37 cellular contexts compared by ENCODE assay signal in genomic region chr1:81217058-81217457, GRCh38.
"Had no signal": no experiment of that assay in that cellular context is flagged by ENCODE, and none has a peak within 500 bp of the region (broad histone marks: within the 10 kb centered on the region; RNA-seq: fewer than 3 reads in every experiment).

No MANE protein-coding gene starts in this region.

- ATAC-seq: activated CD8-positive, alpha-beta T cell treated with anti-CD3 and anti-CD28 coated beads for 36 hours; activated naive CD4-positive, alpha-beta T cell treated with anti-CD3 and anti-CD28 coated beads, Interleukin-2, amount 50 U/mL, for 72 hours; activated T-cell treated with anti-CD3 and anti-CD28 coated beads, Interleukin-2, amount 50 U/mL, for 4 hours; activated T-cell treated with anti-CD3 and anti-CD28 coated beads, Interleukin-2, amount 50 U/mL, for 72 hours; activated T-helper 17 cell treated with anti-CD3 and anti-CD28 coated beads, Interleukin-2, amount 50 U/mL, for 72 hours; body of pancreas had no signal

- H3K9me3 Mint-ChIP-seq: activated CD4-positive, alpha-beta T cell treated with anti-CD3 and anti-CD28 coated beads, Interleukin-2, amount 10 ng/mL, durations not matched to agents 24 days and 14 days; activated naive CD8-positive, alpha-beta T cell treated with anti-CD3 and anti-CD28 coated beads for 36 hours; activated T-helper 1 cell treated with anti-CD3 and anti-CD28 coated beads, Interleukin-12 subunit alpha, Interleukin-12 subunit beta, Interleukin-2, Interleukin-4 antibody, amounts not matched to agents 30 ng/mL and 10 ng/mL and 1 ng/mL, durations not matched to agents 14 hours and 24 hours and 36 hours had no signal

- H3K27me3 Mint-ChIP-seq: activated B cell treated with CpG ODN at 0.5 μM for 24 hours; activated CD4-positive, alpha-beta memory T cell treated with anti-CD3 and anti-CD28 coated beads for 36 hours; activated CD4-positive, alpha-beta T cell treated with anti-CD3 and anti-CD28 coated beads, Interleukin-2, amount 10 ng/mL, durations not matched to agents 24 days and 14 days; activated CD8-positive, alpha-beta T cell treated with anti-CD3 and anti-CD28 coated beads for 36 hours; activated naive CD8-positive, alpha-beta T cell treated with anti-CD3 and anti-CD28 coated beads for 36 hours; activated T-helper 17 cell treated with anti-CD3 and anti-CD28 coated beads, Interleukin-2, amount 50 U/mL, for 72 hours had no signal

- H3K27ac ChIP-seq: adrenal gland, body of pancreas, brain microvascular endothelial cell, breast epithelium, VCaP had no signal

- DNase-seq: activated B cell treated with CpG ODN at 0.5 μM for 24 hours; activated CD4-positive, alpha-beta memory T cell treated with anti-CD3 and anti-CD28 coated beads for 36 hours; activated CD4-positive, alpha-beta T cell treated with anti-CD3 and anti-CD28 coated beads for 4 hours; activated CD4-positive, alpha-beta T cell treated with anti-CD3 and anti-CD28 coated beads, Interleukin-2, amount 10 ng/mL, durations not matched to agents 24 days and 14 days; activated CD4-positive, alpha-beta T cell treated with anti-CD3 and anti-CD28 coated beads, Interleukin-2, amount 50 U/mL, for 1 hour; activated CD4-positive, alpha-beta T cell treated with anti-CD3 and anti-CD28 coated beads, Interleukin-2, amount 50 U/mL, for 4 hours; activated CD4-positive, CD25-positive, alpha-beta regulatory T cell treated with anti-CD3 and anti-CD28 coated beads, Interleukin-2, amount 50 U/mL, for 72 hours; activated CD8-positive, alpha-beta memory T cell treated with anti-CD3 and anti-CD28 coated beads, Interleukin-2, amount 50 U/mL, for 4 hours; activated CD8-positive, alpha-beta T cell treated with anti-CD3 and anti-CD28 coated beads for 36 hours; activated effector memory CD4-positive, alpha-beta T cell treated with anti-CD3 and anti-CD28 coated beads, Interleukin-2, amount 50 U/mL, for 16 hours; activated gamma-delta T cell treated with Interleukin-2 at 50 U/mL for 16 hours; activated naive CD4-positive, alpha-beta T cell; activated naive CD4-positive, alpha-beta T cell treated with anti-CD3 and anti-CD28 coated beads for 36 hours; activated naive CD4-positive, alpha-beta T cell treated with anti-CD3 and anti-CD28 coated beads, Interleukin-2, amount 50 U/mL, for 16 hours; activated naive CD8-positive, alpha-beta T cell treated with anti-CD3 and anti-CD28 coated beads for 36 hours; activated T-cell treated with anti-CD3 and anti-CD28 coated beads for 4 hours; activated T-cell treated with anti-CD3 and anti-CD28 coated beads, Interleukin-2, amount 50 U/mL, for 1 hour; activated T-cell treated with anti-CD3 and anti-CD28 coated beads, Interleukin-2, amount 50 U/mL, for 4 hours; activated T-cell treated with anti-CD3 and anti-CD28 coated beads, Interleukin-2, amount 50 U/mL, for 72 hours; adrenal gland; amniotic stem cell; aorta; body of pancreas; brain microvascular endothelial cell; central memory CD4-positive, alpha-beta T cell; T-helper 1 cell; T-helper 2 cell; T-helper 9 cell had no signal

- FAIRE-seq: astrocyte, TTC549 had no signal

- H3K4me3 ChIP-seq: adrenal gland, body of pancreas, breast epithelium had no signal

- H3K27ac Mint-ChIP-seq: activated B cell treated with CpG ODN at 0.5 μM for 24 hours; activated CD4-positive, alpha-beta memory T cell treated with anti-CD3 and anti-CD28 coated beads for 36 hours; activated CD4-positive, alpha-beta T cell treated with anti-CD3 and anti-CD28 coated beads, Interleukin-2, amount 10 ng/mL, durations not matched to agents 24 days and 14 days; activated CD8-positive, alpha-beta T cell treated with anti-CD3 and anti-CD28 coated beads for 36 hours; activated naive CD4-positive, alpha-beta T cell treated with anti-CD3 and anti-CD28 coated beads for 36 hours; activated naive CD4-positive, alpha-beta T cell treated with anti-CD3 and anti-CD28 coated beads, Interleukin-2, amount 50 U/mL, for 72 hours; activated naive CD8-positive, alpha-beta T cell treated with anti-CD3 and anti-CD28 coated beads for 36 hours; activated T-cell treated with anti-CD3 and anti-CD28 coated beads, Interleukin-2, amount 50 U/mL, for 72 hours; activated T-helper 1 cell treated with anti-CD3 and anti-CD28 coated beads, Interleukin-12 subunit alpha, Interleukin-12 subunit beta, Interleukin-2, Interleukin-4 antibody, amounts not matched to agents 30 ng/mL and 10 ng/mL and 1 ng/mL, durations not matched to agents 14 hours and 24 hours and 36 hours; activated T-helper 17 cell treated with anti-CD3 and anti-CD28 coated beads, Interleukin-2, amount 50 U/mL, for 72 hours; T-helper 1 cell treated with Interleukin-12 subunit alpha and Interleukin-12 subunit beta and Interleukin-4 antibody, amounts not matched to agents 30 μg/mL and 1 μg/mL, for 36 hours; T-helper 2 cell treated with Interferon-gamma antibody and Interleukin-4, amounts not matched to agents 5 μg/mL and 100 μg/mL, for 36 hours had no signal

- H3K4me1 ChIP-seq: adrenal gland, body of pancreas, breast epithelium had no signal

- H3K36me3 Mint-ChIP-seq: activated CD4-positive, alpha-beta memory T cell treated with anti-CD3 and anti-CD28 coated beads for 36 hours; activated naive CD4-positive, alpha-beta T cell treated with anti-CD3 and anti-CD28 coated beads, Interleukin-2, amount 50 U/mL, for 72 hours; activated naive CD8-positive, alpha-beta T cell treated with anti-CD3 and anti-CD28 coated beads for 36 hours had no signal

- H3K4me1 Mint-ChIP-seq: activated B cell treated with CpG ODN at 0.5 μM for 24 hours; activated CD4-positive, alpha-beta T cell treated with anti-CD3 and anti-CD28 coated beads, Interleukin-2, amount 10 ng/mL, durations not matched to agents 24 days and 14 days; activated naive CD8-positive, alpha-beta T cell treated with anti-CD3 and anti-CD28 coated beads for 36 hours; activated T-helper 17 cell treated with anti-CD3 and anti-CD28 coated beads, Interleukin-2, amount 50 U/mL, for 72 hours had no signal

- H3K9me3 ChIP-seq: adrenal gland, body of pancreas, breast epithelium had no signal

- H3K4me3 Mint-ChIP-seq: activated B cell treated with CpG ODN at 0.5 μM for 24 hours; activated CD4-positive, alpha-beta memory T cell treated with anti-CD3 and anti-CD28 coated beads for 36 hours; activated CD4-positive, alpha-beta T cell treated with anti-CD3 and anti-CD28 coated beads, Interleukin-2, amount 10 ng/mL, durations not matched to agents 24 days and 14 days; activated CD8-positive, alpha-beta T cell treated with anti-CD3 and anti-CD28 coated beads for 36 hours; activated naive CD4-positive, alpha-beta T cell treated with anti-CD3 and anti-CD28 coated beads for 36 hours; activated naive CD8-positive, alpha-beta T cell treated with anti-CD3 and anti-CD28 coated beads for 36 hours; activated T-cell treated with anti-CD3 and anti-CD28 coated beads, Interleukin-2, amount 50 U/mL, for 4 hours; activated T-cell treated with anti-CD3 and anti-CD28 coated beads, Interleukin-2, amount 50 U/mL, for 72 hours; activated T-helper 1 cell treated with anti-CD3 and anti-CD28 coated beads, Interleukin-12 subunit alpha, Interleukin-12 subunit beta, Interleukin-2, Interleukin-4 antibody, amounts not matched to agents 30 ng/mL and 10 ng/mL and 1 ng/mL, durations not matched to agents 14 hours and 24 hours and 36 hours; activated T-helper 17 cell treated with anti-CD3 and anti-CD28 coated beads, Interleukin-2, amount 50 U/mL, for 72 hours; T-helper 1 cell treated with Interleukin-12 subunit alpha and Interleukin-12 subunit beta and Interleukin-4 antibody, amounts not matched to agents 30 μg/mL and 1 μg/mL, for 36 hours; T-helper 2 cell treated with Interferon-gamma antibody and Interleukin-4, amounts not matched to agents 5 μg/mL and 100 μg/mL, for 36 hours had no signal

- H3K27me3 ChIP-seq: adrenal gland, body of pancreas, brain microvascular endothelial cell, breast epithelium had no signal

- H3K36me3 ChIP-seq: adrenal gland, brain microvascular endothelial cell, breast epithelium had no signal
